ENCODE assay signal across 28 cellular contexts in genomic region chr4:116303736-116304188, GRCh38.
"Had no signal": no experiment of that assay in that cellular context is flagged by ENCODE, and none has a peak within 500 bp of the region (broad histone marks: within the 10 kb centered on the region; RNA-seq: fewer than 3 reads in every experiment).

No MANE protein-coding gene starts in this region.

- DNase-seq: colonic mucosa; cortex of kidney; dermis blood vessel endothelial cell; dorsolateral prefrontal cortex; effector CD4-positive, alpha-beta T cell; effector CD8-positive, alpha-beta T cell; effector memory CD4-positive, alpha-beta T cell; effector memory CD8-positive, alpha-beta T cell; endodermal cell; erythroblast; esophagus squamous epithelium; foreskin fibroblast; foreskin keratinocyte; foreskin melanocyte; gastrocnemius medialis; glutamatergic neuron; head of caudate nucleus; heart left ventricle; heart right ventricle had no signal

- H3K4me1 ChIP-seq: colonic mucosa, esophagus muscularis mucosa, esophagus squamous epithelium, foreskin keratinocyte, gastrocnemius medialis, gastroesophageal sphincter, heart left ventricle, heart right ventricle had no signal

- ATAC-seq: effector memory CD8-positive, alpha-beta T cell; esophagus mucosa; foreskin keratinocyte; gastrocnemius medialis; gastroesophageal sphincter; heart left ventricle; heart right ventricle had no signal

- H3K9me3 ChIP-seq: colonic mucosa, esophagus muscularis mucosa, esophagus squamous epithelium, gastrocnemius medialis, gastroesophageal sphincter, heart left ventricle had no signal

- H3K27ac ChIP-seq: colonic mucosa, coronary artery, dorsolateral prefrontal cortex, epithelial cell of prostate, esophagus muscularis mucosa, esophagus squamous epithelium, foreskin keratinocyte, gastrocnemius medialis, gastroesophageal sphincter, heart left ventricle, heart right ventricle had no signal

- H3K27me3 ChIP-seq: colonic mucosa, dorsolateral prefrontal cortex, esophagus muscularis mucosa, esophagus squamous epithelium, foreskin keratinocyte, gastrocnemius medialis, gastroesophageal sphincter, heart left ventricle, heart right ventricle had no signal

- H3K4me3 ChIP-seq: colonic mucosa, coronary artery, dorsolateral prefrontal cortex, esophagus muscularis mucosa, esophagus squamous epithelium, gastrocnemius medialis, gastroesophageal sphincter, heart left ventricle, heart right ventricle had no signal

- FAIRE-seq: colon, endometrium, endothelial cell of umbilical vein, frontal cortex had no signal

- H3K36me3 ChIP-seq: colonic mucosa, esophagus muscularis mucosa, esophagus squamous epithelium, gastrocnemius medialis, gastroesophageal sphincter, heart left ventricle, heart right ventricle had no signal
